ENCODE assay signal across 36 cellular contexts in the genomic region with DNA sequence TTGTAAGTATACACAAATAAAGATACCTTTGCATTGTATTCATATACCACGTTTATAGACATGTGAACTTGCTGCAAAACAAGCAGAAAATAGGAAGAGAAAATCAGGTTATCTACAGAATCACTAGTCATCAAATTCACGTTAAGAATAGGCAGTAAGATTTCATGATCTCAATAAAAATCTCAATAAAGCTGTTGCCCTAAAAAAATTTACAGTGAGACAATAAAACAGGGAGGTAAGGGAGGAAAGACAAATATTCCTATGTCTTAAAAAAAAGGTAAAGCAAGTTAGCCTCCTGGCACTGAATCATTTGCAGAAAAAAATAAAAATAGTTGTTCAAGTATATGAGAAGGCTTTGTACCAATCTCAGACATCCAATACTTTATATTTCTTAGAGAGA. TPM values are rescaled to one million over a fixed set of nuclear protein-coding genes. Genes with fewer than 3 reads are reported as not detected.
"Had no signal": no experiment of that assay in that cellular context is flagged by ENCODE, and none has a peak within 500 bp of the region (broad histone marks: within the 10 kb centered on the region; RNA-seq: fewer than 3 reads in every experiment).

No MANE protein-coding gene starts in this region.

- H3K36me3 ChIP-seq: neural progenitor cell, ovary, spleen, suprapubic skin, tibial artery, transverse colon, upper lobe of right lung, uterus had no signal

- DNase-seq: natural killer cell; occipital lobe; ovary; posterior cingulate gyrus; psoas muscle; right cardiac atrium; spleen; stimulated activated CD4-positive, alpha-beta T cell treated with anti-CD3 and anti-CD28 coated beads, Interleukin-12 subunit alpha, Interleukin-12 subunit beta, amount 100 ng/mL, for 4 hours; stimulated activated CD4-positive, alpha-beta T cell treated with anti-CD3 and anti-CD28 coated beads, Interleukin-1b, Interleukin-23, amount 100 ng/mL, for 48 hours; stimulated activated CD4-positive, alpha-beta T cell treated with anti-CD3 and anti-CD28 coated beads, Interleukin-4, amount 100 ng/mL, for 1 hour; stimulated activated CD4-positive, alpha-beta T cell treated with anti-CD3 and anti-CD28 coated beads, Interleukin-4, amount 100 ng/mL, for 4 hours; stimulated activated CD8-positive, alpha-beta memory T cell treated with anti-CD3 and anti-CD28 coated beads, Interleukin-4, amount 100 ng/mL, for 48 hours; stimulated activated naive CD4-positive, alpha-beta T cell; stimulated activated naive CD8-positive, alpha-beta T cell treated with anti-CD3 and anti-CD28 coated beads, Interleukin-15, amount 100 ng/mL, for 72 hours; stimulated activated naive CD8-positive, alpha-beta T cell treated with anti-CD3 and anti-CD28 coated beads, Interleukin-15, Interleukin-2, amounts not matched to agents 100 U/mL and 50 U/mL, for 24 hours; substantia nigra; testis; tibial artery; transverse colon; upper lobe of right lung; uterus had no signal

- H3K4me1 Mint-ChIP-seq: natural killer cell; nephron; neural progenitor cell; stimulated activated memory B cell treated with anti-CD40 and anti-IgM and Interleukin-4, amounts not matched to agents 10 μg/mL and 1 μg/mL and 100 μg/mL, for 72 hours; stimulated activated naive CD8-positive, alpha-beta T cell treated with anti-CD3 and anti-CD28 coated beads, Interleukin-15, amount 100 ng/mL, for 72 hours had no signal

- H3K4me1 ChIP-seq: parathyroid adenoma, psoas muscle, spleen, suprapubic skin, testis, tibial artery, upper lobe of right lung, uterus had no signal

- H3K27ac Mint-ChIP-seq: natural killer cell; nephron; neural progenitor cell; progenitor cell of endocrine pancreas; stimulated activated memory B cell treated with anti-CD40 and anti-IgM and Interleukin-4, amounts not matched to agents 10 μg/mL and 1 μg/mL and 100 μg/mL, for 72 hours; stimulated activated naive CD8-positive, alpha-beta T cell treated with anti-CD3 and anti-CD28 coated beads, Interleukin-15, amount 100 ng/mL, for 72 hours; type B pancreatic cell had no signal

- H3K4me3 Mint-ChIP-seq: natural killer cell; nephron; neural progenitor cell; stimulated activated memory B cell treated with anti-CD40 and anti-IgM and Interleukin-4, amounts not matched to agents 10 μg/mL and 1 μg/mL and 100 μg/mL, for 72 hours; stimulated activated naive CD8-positive, alpha-beta T cell treated with anti-CD3 and anti-CD28 coated beads, Interleukin-15, amount 100 ng/mL, for 72 hours; type B pancreatic cell had no signal

- H3K9ac ChIP-seq: neural progenitor cell, parathyroid adenoma had no signal

- H3K4me3 ChIP-seq: neural progenitor cell, ovary, psoas muscle, skin epidermis, smooth muscle cell, spleen, suprapubic skin, testis, tibial artery, transverse colon, upper lobe of right lung, uterus had no signal

- ATAC-seq: natural killer cell; psoas muscle; right cardiac atrium; sciatic nerve; stimulated activated memory B cell treated with anti-CD40 and anti-IgM and Interleukin-4, amounts not matched to agents 10 μg/mL and 1 μg/mL and 100 μg/mL, for 72 hours; stimulated activated naive CD8-positive, alpha-beta T cell treated with anti-CD3 and anti-CD28 coated beads, Interleukin-15, amount 100 ng/mL, for 72 hours; stimulated activated naive CD8-positive, alpha-beta T cell treated with anti-CD3 and anti-CD28 coated beads, Interleukin-15, Interleukin-2, amounts not matched to agents 100 U/mL and 50 U/mL, for 24 hours; upper lobe of right lung had no signal

- H3K79me2 ChIP-seq: parathyroid adenoma had no signal

- H2AFZ ChIP-seq: neural progenitor cell, parathyroid adenoma had no signal

- H3K27me3 Mint-ChIP-seq: progenitor cell of endocrine pancreas, type B pancreatic cell had no signal

- H3K9me3 ChIP-seq: ovary, psoas muscle, spleen, suprapubic skin, testis, tibial artery, transverse colon, upper lobe of right lung, uterus had no signal

- H3K27ac ChIP-seq: neural progenitor cell, ovary, parathyroid adenoma, psoas muscle, skin epidermis, spleen, suprapubic skin, testis, tibial artery, transverse colon, upper lobe of right lung, uterus had no signal

- H3K9me3 Mint-ChIP-seq: nephron; stimulated activated memory B cell treated with anti-CD40 and anti-IgM and Interleukin-4, amounts not matched to agents 10 μg/mL and 1 μg/mL and 100 μg/mL, for 72 hours; stimulated activated naive CD8-positive, alpha-beta T cell treated with anti-CD3 and anti-CD28 coated beads, Interleukin-15, amount 100 ng/mL, for 72 hours; type B pancreatic cell had no signal

- H3K27me3 ChIP-seq: neural progenitor cell, ovary, testis, tibial artery, upper lobe of right lung, uterus had no signal

- H3K4me2 ChIP-seq: neural progenitor cell, smooth muscle cell had no signal

- H3K36me3 Mint-ChIP-seq: natural killer cell; stimulated activated memory B cell treated with anti-CD40 and anti-IgM and Interleukin-4, amounts not matched to agents 10 μg/mL and 1 μg/mL and 100 μg/mL, for 72 hours had no signal

RNA-seq across cellular contexts. Expression of gene GPX5, which starts 44.1 kb away (rescaled TPM):
- total RNA-seq: natural killer cell, occipital lobe, osteoblast, ovary, progenitor cell of endocrine pancreas, psoas muscle, renal cortical epithelial cell, right cardiac atrium, sciatic nerve, spleen, suprapubic skin, transverse colon, upper lobe of right lung, urinary bladder, uterus had no signal
- polyA plus RNA-seq: neural cell, ovary, psoas muscle, right cardiac atrium, spleen, urinary bladder had no signal

RNA-seq across cellular contexts. Expression of gene GPX6, which starts 54.2 kb away (rescaled TPM):
- total RNA-seq: natural killer cell, occipital lobe, osteoblast, ovary, progenitor cell of endocrine pancreas, psoas muscle, renal cortical epithelial cell, right cardiac atrium, sciatic nerve, smooth muscle cell, spleen, suprapubic skin, transverse colon, upper lobe of right lung, urinary bladder, uterus had no signal
- polyA plus RNA-seq: neural cell, ovary, psoas muscle, right cardiac atrium, smooth muscle cell, spleen, thymus, urinary bladder had no signal
